10 cellular contexts compared by ENCODE assay signal in the genomic region with DNA sequence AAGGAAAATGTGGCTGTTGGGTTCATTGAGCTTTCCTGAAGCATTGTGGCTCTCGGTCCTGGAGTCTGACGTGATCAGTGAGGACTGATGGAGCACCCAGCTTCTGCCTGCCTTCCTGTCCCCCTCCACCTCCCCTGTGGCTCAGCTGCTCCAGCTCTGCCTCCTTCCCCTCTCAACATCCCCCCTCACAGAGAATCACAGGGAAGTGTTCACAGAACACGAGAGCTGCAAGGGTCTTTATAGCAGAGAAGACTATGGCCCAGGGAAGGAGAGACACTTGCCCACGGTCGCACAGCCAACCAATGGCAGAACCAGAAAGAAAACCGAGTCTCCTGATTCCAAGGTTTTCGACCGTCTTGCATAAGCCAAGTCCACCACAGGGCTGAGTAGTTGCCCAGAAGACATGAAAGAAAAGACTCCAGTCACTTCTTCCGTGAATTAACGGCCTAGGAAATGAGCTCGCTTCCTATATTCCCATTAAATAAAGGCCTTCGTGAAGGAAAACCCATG. TPM values are rescaled to one million over a fixed set of nuclear protein-coding genes. Genes with fewer than 3 reads are reported as not detected.
A peak's percentile ranks its signal among the peaks of the same experiment; 100 is the strongest.
DNase-seq lines count a peak whose midpoint lies in the region; ATAC-seq and TF ChIP-seq lines count a peak whose summit lies in the region.
"Had no signal": no experiment of that assay in that cellular context is flagged by ENCODE, and none has a peak within 500 bp of the region (broad histone marks: within the 10 kb centered on the region; RNA-seq: fewer than 3 reads in every experiment).

No MANE protein-coding gene starts in this region.

- 38% methylated on average over 12 of the region's 12 CpGs for WGBS in esophagus muscularis mucosa
- 79% methylated on average over 12 of the region's 12 CpGs for WGBS in mesenchymal stem cell

- no peak overlapping the region for H3K23ac ChIP-seq in mesenchymal stem cell (ENCODE audit: low read length in 2 of 2)

- H3K27me3 Mint-ChIP-seq in immature natural killer cell (ENCODE audit: low read depth in 3 of 3): peaks cover 7 to 25% (median 10%) of the 10 kb centered on the region in 3 donors

- H3K9me3 Mint-ChIP-seq in immature natural killer cell: no peaks in the 10 kb centered on the region

- H3K4me2 ChIP-seq in mesenchymal stem cell (ENCODE audit: low read length, poor library complexity, severe bottlenecking): no peak overlapping the region

- peak overlapping the region in 1 of 2 experiments; percentile 6 for H3K18ac ChIP-seq in mesenchymal stem cell (ENCODE audit: low read depth in 1 of 2, low read length in 2 of 2)

- no peak overlapping the region for H3K4ac ChIP-seq in mesenchymal stem cell (ENCODE audit: low read depth in 1 of 2, low read length in 2 of 2)

- no peak overlapping the region for H2BK5ac ChIP-seq in mesenchymal stem cell (ENCODE audit: low read depth, low read length, poor library complexity, severe bottlenecking)

- H2BK12ac ChIP-seq in mesenchymal stem cell (ENCODE audit: low read length in 2 of 2): no peak overlapping the region

- H3K79me1 ChIP-seq in mesenchymal stem cell (replicated peaks; ENCODE audit: low read length, poor library complexity, severe bottlenecking): no peaks in the 10 kb centered on the region

- peak; percentile 31 for DNase-seq in OCI-M1 (lab: John Stamatoyannopoulos, UW)
- DNase-seq in esophagus muscularis mucosa (ENCODE audit: extremely low spot score): no peak
- peak; percentile 6 for DNase-seq in mesenchymal stem cell
- no peak for DNase-seq in immature natural killer cell
- no peak for DNase-seq in NCI-H2196 (lab: John Stamatoyannopoulos, UW; ENCODE audit: unreplicated experiment)
- DNase-seq in omental fat pad (ENCODE audit: low spot score): no peak
- no peak for DNase-seq in NOMO-1 treated with DMSO at 0.1 percent for 48 hours (lab: John Stamatoyannopoulos, UW; ENCODE audit: unreplicated experiment)
- DNase-seq: NCI-H2081 had no signal

- TF ChIP-seq POLR2A in esophagus muscularis mucosa (IDR thresholded peaks at IDR 0.05; ENCODE audit: low read depth): no peak

- no peak overlapping the region for H2AFZ ChIP-seq in mesenchymal stem cell (ENCODE audit: low read depth, low read length)

- H3K27ac ChIP-seq in esophagus muscularis mucosa (replicated peaks in 1 of 4) (peak overlapping the region; percentile 82 to 94 (median 88)), mesenchymal stem cell (ENCODE audit: low read length, poor library complexity, severe bottlenecking) (no peak overlapping the region), subcutaneous abdominal adipose tissue (ENCODE audit: low read depth, low read length) (peak overlapping the region; percentile 59)

- H3K4me1 ChIP-seq in esophagus muscularis mucosa (peaks cover 40 to 82% (median 73%) of the 10 kb centered on the region in 4 donors), mesenchymal stem cell (ENCODE audit: control insufficient read depth, insufficient read depth, low read depth, low read length) (peaks cover 8% of the 10 kb centered on the region), subcutaneous abdominal adipose tissue (ENCODE audit: control insufficient read depth in 5 of 5, insufficient read depth in 5 of 5, low read length in 5 of 5) (peaks cover 16 to 37% (median 28%) of the 10 kb centered on the region in 5 donors)
- H3K4me1 ChIP-seq: colonic mucosa had no signal

- no peak overlapping the region for H2BK15ac ChIP-seq in mesenchymal stem cell (ENCODE audit: low read depth, poor library complexity, severe bottlenecking)

- peak overlapping the region; percentile 68 for H3K9ac ChIP-seq in mesenchymal stem cell (ENCODE audit: low read length)
- H3K9ac ChIP-seq in subcutaneous abdominal adipose tissue (ENCODE audit: low read length in 5 of 5): peak overlapping the region in 2 of 5 donors; percentile 27 to 38

- intact Hi-C loops in esophagus muscularis mucosa (cut with DNase I): no loop called here

- no peak for TF ChIP-seq CTCF in esophagus muscularis mucosa (IDR thresholded peaks at IDR 0.05)
- TF ChIP-seq CTCF in omental fat pad (IDR thresholded peaks at IDR 0.05): no peak

- H4K8ac ChIP-seq in mesenchymal stem cell (ENCODE audit: low read length): no peak overlapping the region

- H2AK5ac ChIP-seq in mesenchymal stem cell (ENCODE audit: low read length, severe bottlenecking): no peak overlapping the region

- H3K4me3 ChIP-seq in esophagus muscularis mucosa (peak overlapping the region in 3 of 4 donors; percentile 11 to 33 (median 17)), mesenchymal stem cell (ENCODE audit: insufficient read depth in 1 of 2, low read depth in 1 of 2, low read length in 2 of 2) (peak overlapping the region in 1 of 2 experiments; percentile 61), subcutaneous abdominal adipose tissue (ENCODE audit: low read depth in 1 of 5, low read length in 5 of 5) (peak overlapping the region in 4 of 5 donors; percentile 10 to 51 (median 35))
- H3K4me3 ChIP-seq: colonic mucosa had no signal

- no peak overlapping the region for H3K4me3 Mint-ChIP-seq in immature natural killer cell

- no peak for ATAC-seq in omental fat pad (ENCODE audit: low FRiP score)

- H3K27me3 ChIP-seq in esophagus muscularis mucosa: no peaks in the 10 kb centered on the region
- peaks cover 0 to 4% of the 10 kb centered on the region in 2 experiments for H3K27me3 ChIP-seq in mesenchymal stem cell (ENCODE audit: control insufficient read depth in 1 of 2, insufficient read depth in 1 of 2, low read length in 2 of 2)
- no peaks in the 10 kb centered on the region for H3K27me3 ChIP-seq in subcutaneous abdominal adipose tissue (ENCODE audit: control insufficient read depth in 5 of 5, insufficient read depth in 4 of 5, low read length in 5 of 5)
- H3K27me3 ChIP-seq: colonic mucosa had no signal

- H3K9me3 ChIP-seq in esophagus muscularis mucosa: no peaks in the 10 kb centered on the region
- H3K9me3 ChIP-seq in mesenchymal stem cell (ENCODE audit: control insufficient read depth, low read length): no peaks in the 10 kb centered on the region
- no peaks in the 10 kb centered on the region for H3K9me3 ChIP-seq in subcutaneous abdominal adipose tissue (ENCODE audit: control insufficient read depth in 5 of 5, low read length in 5 of 5)
- H3K9me3 ChIP-seq: colonic mucosa had no signal

- no peak overlapping the region for H3K27ac Mint-ChIP-seq in immature natural killer cell

- H3K14ac ChIP-seq in mesenchymal stem cell (ENCODE audit: low read length in 2 of 2): peak overlapping the region in 1 of 2 experiments; percentile 3

- no peaks in the 10 kb centered on the region for H3K36me3 Mint-ChIP-seq in immature natural killer cell

- H3K4me1 Mint-ChIP-seq in immature natural killer cell: peaks cover 6 to 8% of the 10 kb centered on the region in 2 donors

- no peak for TF ChIP-seq EP300 in esophagus muscularis mucosa (IDR thresholded peaks at IDR 0.05)

- H3K36me3 ChIP-seq in esophagus muscularis mucosa: no peaks in the 10 kb centered on the region
- no peaks in the 10 kb centered on the region for H3K36me3 ChIP-seq in mesenchymal stem cell (ENCODE audit: control insufficient read depth in 1 of 2, insufficient read depth in 2 of 2, low read depth in 1 of 2, low read length in 2 of 2)
- no peaks in the 10 kb centered on the region for H3K36me3 ChIP-seq in subcutaneous abdominal adipose tissue (ENCODE audit: control insufficient read depth in 5 of 5, insufficient read depth in 5 of 5, low read length in 5 of 5)
- H3K36me3 ChIP-seq: colonic mucosa had no signal

- no peak overlapping the region for H2BK120ac ChIP-seq in mesenchymal stem cell (ENCODE audit: low read depth, low read length)

- no peak overlapping the region for H4K91ac ChIP-seq in mesenchymal stem cell (ENCODE audit: low read length)

RNA-seq across cellular contexts. Expression of a gene that starts 2.3 kb away (rescaled TPM):
- total RNA-seq in esophagus muscularis mucosa (100 to 1,000 TPM in 3 of 4 donors, 10 to 100 TPM in 1; 87.6 to 179 (median 125) TPM), omental fat pad (10 to 100 TPM in 3 of 4 donors, 1 to 10 TPM in 1; 4.9 to 93.0 (median 19.8) TPM)
- polyA plus RNA-seq in mesenchymal stem cell (2013, experiment 1 of 2): not detected
- not detected for polyA plus RNA-seq in mesenchymal stem cell (2013, experiment 2 of 2)
- not detected for polyA plus RNA-seq in immature natural killer cell

RNA-seq across cellular contexts. Expression of a gene that starts 32.7 kb away (rescaled TPM):
- total RNA-seq in esophagus muscularis mucosa: not detected
- polyA plus RNA-seq in mesenchymal stem cell (2013, experiment 1 of 2): not detected
- not detected for polyA plus RNA-seq in mesenchymal stem cell (2013, experiment 2 of 2)
- not detected for polyA plus RNA-seq in immature natural killer cell
- not detected for total RNA-seq in omental fat pad
- total RNA-seq: colonic mucosa had no signal

Comparison
In these comparisons a context has a peak if more than half of its experiments do, and no peak if none do; other contexts are left out.
1. DNase-seq: peak in OCI-M1 (single experiment) and mesenchymal stem cell (single experiment); none in esophagus muscularis mucosa (single experiment), immature natural killer cell (0 of 3), NCI-H2196 (single experiment), omental fat pad (single experiment) and NOMO-1 treated with DMSO at 0.1 percent for 48 hours (single experiment).